In the genomic region with DNA sequence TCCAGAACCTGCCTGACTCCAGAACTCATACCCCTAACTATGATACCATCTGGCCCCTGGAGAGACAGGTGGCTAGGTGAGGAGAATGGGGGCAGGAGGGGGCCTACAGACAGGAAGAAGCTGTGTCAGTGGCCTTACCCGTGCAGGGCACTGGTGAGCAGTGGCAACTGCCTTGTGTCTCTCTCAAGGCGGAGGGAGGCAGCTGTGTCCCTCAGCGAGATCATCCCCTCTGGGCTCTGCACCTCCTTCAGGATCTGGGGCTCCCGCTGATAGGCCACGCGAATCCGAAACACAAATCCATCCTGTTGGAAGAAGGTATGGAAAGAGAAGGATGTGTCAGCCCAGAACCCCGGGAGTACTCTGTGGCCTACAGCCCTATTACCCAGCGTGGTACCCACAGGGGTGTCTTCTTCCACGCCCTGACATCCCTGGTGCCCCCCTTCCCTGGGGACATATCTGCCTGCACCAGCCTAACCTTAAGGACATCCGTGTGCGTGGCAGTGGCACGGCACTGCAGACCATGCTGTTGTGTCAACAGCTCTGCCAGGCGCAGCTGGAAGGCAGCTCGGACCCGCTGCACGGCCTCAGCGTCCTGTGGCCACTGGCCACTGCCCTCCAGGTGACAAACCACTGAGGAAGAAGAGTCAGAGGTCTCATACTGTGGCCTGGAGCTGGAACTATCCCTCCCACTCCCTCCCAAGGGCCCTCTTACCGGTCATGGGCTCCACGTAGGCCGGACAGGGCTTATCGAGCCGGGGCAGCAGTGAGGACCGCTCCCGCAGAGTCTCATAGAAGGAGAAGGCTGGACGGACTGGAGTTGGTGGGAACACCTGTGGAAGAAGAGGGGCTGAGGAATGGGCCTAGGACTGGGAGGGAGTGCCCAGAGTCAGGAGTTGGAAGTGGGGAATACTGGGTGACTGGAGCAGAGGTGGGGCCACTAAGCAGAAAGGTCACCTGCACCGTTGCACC, we compare ENCODE assay signal across 1 cellular context.
A peak's percentile ranks its signal among the peaks of the same experiment; 100 is the strongest.
TF ChIP-seq lines count a peak whose summit lies in the region.

No MANE protein-coding gene starts in this region.

TF ChIP-seq in WTC11, 78 proteins besides CTCF, POLR2A, EP300 and RAD21:
- no peak for TF ChIP-seq ZNF396 (CRISPR knock-in tag; IDR thresholded peaks at IDR 0.05; ENCODE audit: borderline replicate concordance)
- TF ChIP-seq, protein P1, sequence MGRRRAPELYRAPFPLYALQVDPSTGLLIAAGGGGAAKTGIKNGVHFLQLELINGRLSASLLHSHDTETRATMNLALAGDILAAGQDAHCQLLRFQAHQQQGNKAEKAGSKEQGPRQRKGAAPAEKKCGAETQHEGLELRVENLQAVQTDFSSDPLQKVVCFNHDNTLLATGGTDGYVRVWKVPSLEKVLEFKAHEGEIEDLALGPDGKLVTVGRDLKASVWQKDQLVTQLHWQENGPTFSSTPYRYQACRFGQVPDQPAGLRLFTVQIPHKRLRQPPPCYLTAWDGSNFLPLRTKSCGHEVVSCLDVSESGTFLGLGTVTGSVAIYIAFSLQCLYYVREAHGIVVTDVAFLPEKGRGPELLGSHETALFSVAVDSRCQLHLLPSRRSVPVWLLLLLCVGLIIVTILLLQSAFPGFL (CRISPR knock-in tag; IDR thresholded peaks at IDR 0.05; ENCODE audit: borderline replicate concordance) = peak; percentile 55; the same call in 1 of the 2 replicates
